8 cellular contexts compared by ENCODE assay signal in the genomic region with DNA sequence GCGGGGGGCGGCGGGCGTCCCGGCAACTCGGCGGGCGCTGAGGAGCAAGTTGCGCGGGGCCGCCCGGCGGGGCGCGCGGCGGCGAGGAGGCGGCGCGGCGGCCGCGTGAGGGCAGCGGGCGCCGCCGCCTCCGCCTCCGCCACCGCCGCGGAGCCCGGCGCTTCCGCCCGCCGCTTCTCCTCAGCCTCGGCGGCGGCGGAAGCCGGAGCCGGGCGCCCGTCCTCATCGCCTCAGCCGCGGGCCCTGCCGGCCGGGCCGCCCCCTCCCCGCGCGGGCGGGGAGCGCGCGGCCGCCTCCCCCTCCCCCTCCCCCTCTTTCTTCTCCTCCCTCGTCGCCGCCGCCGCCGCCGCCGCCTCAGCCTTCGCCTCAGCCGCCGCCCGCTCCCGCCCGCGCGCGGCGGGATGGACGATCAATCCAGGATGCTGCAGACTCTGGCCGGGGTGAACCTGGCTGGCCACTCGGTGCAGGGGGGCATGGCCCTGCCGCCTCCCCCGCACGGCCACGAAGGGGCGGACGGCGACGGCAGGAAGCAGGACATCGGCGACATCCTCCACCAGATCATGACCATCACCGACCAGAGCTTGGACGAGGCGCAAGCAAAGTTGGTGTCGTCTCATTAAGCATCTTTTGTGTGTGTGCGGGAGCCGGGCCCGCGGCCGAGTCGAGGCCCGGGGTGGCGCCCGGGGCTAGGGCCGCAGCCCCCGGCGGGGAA. TPM values are rescaled to one million over a fixed set of nuclear protein-coding genes. Genes with fewer than 3 reads are reported as not detected.
DNase-seq lines count a peak whose midpoint lies in the region; ATAC-seq, FAIRE-seq and TF ChIP-seq lines count a peak whose summit lies in the region.

A gene (plus strand): TSS at position 321 of the 712 bp plus-strand sequence.

- ATAC-seq in GM19351 (IDR thresholded peaks at IDR 0.05; ENCODE audit: unreplicated experiment): peak; percentile 16
- ATAC-seq in HG03571 (IDR thresholded peaks at IDR 0.05; ENCODE audit: unreplicated experiment): peak; percentile 9
- ATAC-seq in K562: peak; percentile 4
- no peak for ATAC-seq in HG03439 (IDR thresholded peaks at IDR 0.05; ENCODE audit: unreplicated experiment)

- no peak for TF ChIP-seq RAD21 in K562 (CRISPR knock-in tag; conservative IDR thresholded peaks at IDR 0.05 in 1 of 2, IDR thresholded peaks at IDR 0.05 in 1 of 2)

- peaks cover 29% of the 10 kb centered on the region for H3K4me1 Mint-ChIP-seq in T-helper 2 cell treated with Interferon-gamma antibody and Interleukin-4, amounts not matched to agents 5 μg/mL and 100 μg/mL, for 36 hours (ENCODE audit: low read depth)

- intact Hi-C loops in K562 (cut with micrococcal nuclease): loop anchor here (5.0 kb wide), 1 partner anchor 40 kb away; a partner anchor contains a TSS

- H3K27me3 ChIP-seq in K562 (ENCODE audit: control insufficient read depth in 2 of 2, insufficient read depth in 2 of 2, low read length in 2 of 2) (peaks cover 31 to 32% of the 10 kb centered on the region in 2 experiments), iPS-15b (ENCODE audit: control insufficient read depth, insufficient read depth, low read length) (peaks cover 4% of the 10 kb centered on the region)

- TF ChIP-seq POLR2A in K562 (conservative IDR thresholded peaks at IDR 0.05): no peak

- CTCF ChIA-PET in K562 (lab: Yijun Ruan, JAX; ENCODE audit: low intra/inter-chr PET ratio): interaction anchor here (0.5 kb wide), 1 partner anchor 337 kb away, joined by 3 read pairs; no protein-coding TSS in a partner anchor

- peaks cover 27% of the 10 kb centered on the region for H3K27me3 Mint-ChIP-seq in T-helper 2 cell treated with Interferon-gamma antibody and Interleukin-4, amounts not matched to agents 5 μg/mL and 100 μg/mL, for 36 hours (ENCODE audit: low read depth)

- no TSS peak for BruUV-seq in K562 (replicated peaks; lab: Mats Ljungman, UMichigan)

- H3K9ac ChIP-seq in K562 (ENCODE audit: insufficient read depth in 1 of 2, low read depth in 2 of 2, low read length in 2 of 2): peak within 1 kb of the TSS; percentile 45 to 89; a peak in 3 of 4 replicates
- peak within 1 kb of the TSS; percentile 65 for H3K9ac ChIP-seq in iPS-15b (ENCODE audit: low read depth, low read length)

- no peaks in the 10 kb centered on the region for H3K9me3 ChIP-seq in K562 (replicated peaks; ENCODE audit: control insufficient read depth, insufficient read depth, low read depth, low read length)
- no peaks in the 10 kb centered on the region for H3K9me3 ChIP-seq in iPS-15b (ENCODE audit: control insufficient read depth, insufficient read depth, low read length)

- peaks cover 7% of the 10 kb centered on the region; the same call in 1 of the 2 replicates for H4K20me1 ChIP-seq in K562 (replicated peaks; ENCODE audit: control insufficient read depth, insufficient read depth, low read length)

- peak within 1 kb of the TSS; percentile 93 for H3K4me3 Mint-ChIP-seq in T-helper 2 cell treated with Interferon-gamma antibody and Interleukin-4, amounts not matched to agents 5 μg/mL and 100 μg/mL, for 36 hours

- H3K4me3 ChIP-seq in K562 (peak within 1 kb of the TSS; percentile 57), iPS-15b (ENCODE audit: low read depth, low read length) (peak within 1 kb of the TSS; percentile 72), skeletal muscle cell (ENCODE audit: low read depth, low read length) (peak within 1 kb of the TSS; percentile 89)

- POLR2A ChIA-PET in K562 (lab: Yijun Ruan, JAX): interaction anchor here (0.7 to 1.2 kb wide), 2 partner anchors 48 to 190 kb away, joined by 3 read pairs; no protein-coding TSS in a partner anchor

- TF ChIP-seq EP300 in K562 (IDR thresholded peaks at IDR 0.05; ENCODE audit: low read length): no peak

- TF ChIP-seq CTCF in C4-2B (conservative IDR thresholded peaks at IDR 0.05) (no peak), K562 (IDR thresholded peaks at IDR 0.05 in 2 of 3, conservative IDR thresholded peaks at IDR 0.05 in 1 of 3; ENCODE audit: insufficient read depth in 2 of 3, low read depth in 1 of 3, low read length in 3 of 3) (no peak)

- FAIRE-seq in K562 (lab: Jason Lieb, UNC): no peak

- no peaks in the 10 kb centered on the region for H3K79me2 ChIP-seq in K562 (ENCODE audit: control insufficient read depth, insufficient read depth, low read length)

- WGBS in K562 (ENCODE audit: insufficient coverage, low coverage, missing lambda C conversion rate): 0% methylated on average over 14 of the region's 107 CpGs

- in situ Hi-C loops in K562 (cut with MboI): no loop called here

- H2AFZ ChIP-seq in K562 (ENCODE audit: low read depth, low read length): peak within 1 kb of the TSS; percentile 94

- H3K9me1 ChIP-seq in K562 (ENCODE audit: control insufficient read depth, insufficient read depth, low read length): no peaks in the 10 kb centered on the region

- H3K4me1 ChIP-seq in K562 (replicated peaks in 1 of 2; ENCODE audit: control insufficient read depth in 2 of 2, insufficient read depth in 2 of 2, low read length in 2 of 2) (peaks cover 8 to 26% of the 10 kb centered on the region in 2 experiments), iPS-15b (ENCODE audit: control insufficient read depth, insufficient read depth, low read length) (peaks cover 19% of the 10 kb centered on the region)

- H3K36me3 ChIP-seq in K562 (ENCODE audit: control insufficient read depth, insufficient read depth, low read length) (no peaks in the 10 kb centered on the region), iPS-15b (ENCODE audit: control insufficient read depth, insufficient read depth, low read length) (no peaks in the 10 kb centered on the region)

- peak within 1 kb of the TSS; percentile 85 for H3K4me2 ChIP-seq in K562 (ENCODE audit: insufficient read depth, low read length)

- peak; percentile 43 for DNase-seq in T-helper 2 cell treated with Interferon-gamma antibody and Interleukin-4, amounts not matched to agents 5 μg/mL and 100 μg/mL, for 36 hours (ENCODE audit: low spot score)
- DNase-seq in K562 (ENCODE audit: extremely low read depth in 1 of 4, low spot score in 3 of 4) (peak; percentile 52 to 70 (median 62)), skeletal muscle cell (ENCODE audit: low read depth) (no peak)

- peaks cover 13% of the 10 kb centered on the region for H3K36me3 Mint-ChIP-seq in T-helper 2 cell treated with Interferon-gamma antibody and Interleukin-4, amounts not matched to agents 5 μg/mL and 100 μg/mL, for 36 hours (ENCODE audit: low read depth)

- H3K9me3 Mint-ChIP-seq in T-helper 2 cell treated with Interferon-gamma antibody and Interleukin-4, amounts not matched to agents 5 μg/mL and 100 μg/mL, for 36 hours: no peaks in the 10 kb centered on the region

- H3K27ac Mint-ChIP-seq in T-helper 2 cell treated with Interferon-gamma antibody and Interleukin-4, amounts not matched to agents 5 μg/mL and 100 μg/mL, for 36 hours: peak within 1 kb of the TSS; percentile 92

- H3K27ac ChIP-seq in C4-2B: peak within 1 kb of the TSS; percentile 68
- H3K27ac ChIP-seq in K562 (ENCODE audit: extremely low read depth, low read depth, low read length): no peak within 1 kb of the TSS; the same call in 2 of the 3 replicates

TF ChIP-seq in K562, 482 proteins besides CTCF, POLR2A, EP300 and RAD21 (continues in another document):
- TF ChIP-seq BCOR (IDR thresholded peaks at IDR 0.05): 0 out of 2 replicates have a peak, but pooled peaks have one; percentile 24
- peak; percentile 64 for TF ChIP-seq NFIC (IDR thresholded peaks at IDR 0.05)
- TF ChIP-seq ZFP30 (CRISPR knock-in tag; IDR thresholded peaks at IDR 0.05; ENCODE audit: borderline replicate concordance): no peak
- TF ChIP-seq, protein P1, sequence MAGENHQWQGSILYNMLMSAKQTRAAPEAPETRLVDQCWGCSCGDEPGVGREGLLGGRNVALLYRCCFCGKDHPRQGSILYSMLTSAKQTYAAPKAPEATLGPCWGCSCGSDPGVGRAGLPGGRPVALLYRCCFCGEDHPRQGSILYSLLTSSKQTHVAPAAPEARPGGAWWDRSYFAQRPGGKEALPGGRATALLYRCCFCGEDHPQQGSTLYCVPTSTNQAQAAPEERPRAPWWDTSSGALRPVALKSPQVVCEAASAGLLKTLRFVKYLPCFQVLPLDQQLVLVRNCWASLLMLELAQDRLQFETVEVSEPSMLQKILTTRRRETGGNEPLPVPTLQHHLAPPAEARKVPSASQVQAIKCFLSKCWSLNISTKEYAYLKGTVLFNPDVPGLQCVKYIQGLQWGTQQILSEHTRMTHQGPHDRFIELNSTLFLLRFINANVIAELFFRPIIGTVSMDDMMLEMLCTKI (IDR thresholded peaks at IDR 0.05; ENCODE audit: partially characterized antibody): no peak
- TF ChIP-seq RNF2 (IDR thresholded peaks at IDR 0.05): peak; percentile 31; the same call in 1 of the 2 replicates
- TF ChIP-seq, protein P2, sequence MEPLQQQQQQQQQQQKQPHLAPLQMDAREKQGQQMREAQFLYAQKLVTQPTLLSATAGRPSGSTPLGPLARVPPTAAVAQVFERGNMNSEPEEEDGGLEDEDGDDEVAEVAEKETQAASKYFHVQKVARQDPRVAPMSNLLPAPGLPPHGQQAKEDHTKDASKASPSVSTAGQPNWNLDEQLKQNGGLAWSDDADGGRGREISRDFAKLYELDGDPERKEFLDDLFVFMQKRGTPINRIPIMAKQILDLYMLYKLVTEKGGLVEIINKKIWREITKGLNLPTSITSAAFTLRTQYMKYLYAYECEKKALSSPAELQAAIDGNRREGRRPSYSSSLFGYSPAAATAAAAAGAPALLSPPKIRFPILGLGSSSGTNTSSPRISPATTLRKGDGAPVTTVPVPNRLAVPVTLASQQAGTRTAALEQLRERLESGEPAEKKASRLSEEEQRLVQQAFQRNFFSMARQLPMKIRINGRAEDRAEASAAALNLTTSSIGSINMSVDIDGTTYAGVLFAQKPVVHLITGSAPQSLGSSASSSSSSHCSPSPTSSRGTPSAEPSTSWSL (CRISPR knock-in tag; IDR thresholded peaks at IDR 0.05; ENCODE audit: borderline replicate concordance): no peak

RNA-seq across cellular contexts. Expression of the gene that starts here (rescaled TPM):
- 2.8 and 5.5 TPM in 2 replicates for total RNA-seq in K562 (2011; cell fraction: chromatin; rRNA removed; ENCODE audit: low replicate concordance)
- total RNA-seq in K562 (2011; cell fraction: nucleolus; rRNA removed): 2.5 and 2.6 TPM in 2 replicates
- total RNA-seq in K562 (2011; cell fraction: nucleoplasm; rRNA removed): 4.8 and 8.5 TPM in 2 replicates
- 2.9 and 5.8 TPM in 2 replicates for total RNA-seq in K562 (2014; rRNA removed)
- total RNA-seq in K562 (2014; rRNA removed; fragmentation: Illumina TruSeq; extraction: Trizol): 0.91 and 1.3 TPM in 2 replicates
- total RNA-seq in K562 (2015; rRNA removed; fragmentation: Illumina TruSeq; extraction: Trizol): 0.65 and 0.98 TPM in 2 replicates
- 1.8 and 3.1 TPM in 2 replicates for total RNA-seq in K562 (2021)
- polyA plus RNA-seq in K562 (2011; rRNA removed): 1.0 and 2.5 TPM in 2 replicates
- 0.56 and 1.2 TPM in 2 replicates for polyA plus RNA-seq in K562 (2011; cell fraction: cytosol; rRNA removed)
- 1.4 and 3.8 TPM in 2 replicates for polyA plus RNA-seq in K562 (2011; cell fraction: nucleus; rRNA removed)
- polyA plus RNA-seq in K562 (2012): 0.91 and 1.1 TPM in 2 replicates
- 0.71 and 0.92 TPM in 2 replicates for polyA plus RNA-seq in K562 (2014; fragmentation: Illumina TruSeq; extraction: Trizol)
- polyA plus RNA-seq in K562 (2014; fragmentation: Nextera tagmentation; extraction: Ambion mirVana): under 1 TPM; 0.14 to 0.21 TPM
- polyA plus RNA-seq in K562 (2014; rRNA removed): 1.9 and 3.4 TPM in 2 replicates
- 2.6 and 4.6 TPM in 2 replicates for polyA minus RNA-seq in K562 (2011; rRNA and poly(A)+ RNA removed)
- 1.3 TPM in 1 of 2 replicates, not detected in the other for polyA minus RNA-seq in K562 (2011; cell fraction: cytosol; rRNA and poly(A)+ RNA removed)
- 9.2 and 13.7 TPM in 2 replicates for polyA minus RNA-seq in K562 (2011; cell fraction: nucleus; rRNA and poly(A)+ RNA removed)
